Comparison of ENCODE assay signal across 8 cellular contexts in genomic region chr2:55047677-55048299, GRCh38. TPM values are rescaled to one million over a fixed set of nuclear protein-coding genes. Genes with fewer than 3 reads are reported as not detected.
DNase-seq lines count a peak whose midpoint lies in the region; ATAC-seq and TF ChIP-seq lines count a peak whose summit lies in the region.

No MANE protein-coding gene starts in this region.

- DNase-seq in activated CD4-positive, alpha-beta T cell treated with anti-CD3 and anti-CD28 coated beads for 36 hours = no peak
- no peak for DNase-seq in activated CD4-positive, alpha-beta T cell treated with anti-CD3 and anti-CD28 coated beads, Interleukin-2, amount 50 U/mL, for 48 hours
- DNase-seq in NT2/D1 (ENCODE audit: low read depth, low spot score) (no peak), left lung (no peak), testis (peak; percentile 61), dedifferentiated amniotic fluid mesenchymal stem cell (ENCODE audit: extremely low spot score) (no peak)

- peak overlapping the region; percentile 57 for H3K9ac ChIP-seq in NT2/D1 (ENCODE audit: insufficient read length, low read depth)

- H3K4me1 ChIP-seq in NT2/D1 (ENCODE audit: insufficient read depth, insufficient read length) = no peaks in the 10 kb centered on the region
- H3K4me1 ChIP-seq in left lung = peaks cover 36 to 65% of the 10 kb centered on the region in 2 donors
- H3K4me1 ChIP-seq in testis = peaks cover 16% of the 10 kb centered on the region

- CTCF ChIA-PET in activated CD4-positive, alpha-beta T cell treated with anti-CD3 and anti-CD28 coated beads for 36 hours (lab: Charles Lee) = interaction anchor here (0.7 to 5.5 kb wide), 14 partner anchors 10 to 489 kb away, joined by 3 to 43 read pairs (median 4); no protein-coding TSS in a partner anchor

- no peaks in the 10 kb centered on the region for H3K9me3 Mint-ChIP-seq in activated CD4-positive, alpha-beta T cell treated with anti-CD3 and anti-CD28 coated beads for 36 hours (ENCODE audit: low read depth)
- peaks cover 0 to 2% (median 0%) of the 10 kb centered on the region in 5 experiments for H3K9me3 Mint-ChIP-seq in brain

- peak overlapping the region; percentile 99 for H3K4me3 Mint-ChIP-seq in activated CD4-positive, alpha-beta T cell treated with anti-CD3 and anti-CD28 coated beads for 36 hours
- H3K4me3 Mint-ChIP-seq in brain = peak overlapping the region; percentile 96 to 100 (median 100)

- H3K27me3 Mint-ChIP-seq in activated CD4-positive, alpha-beta T cell treated with anti-CD3 and anti-CD28 coated beads for 36 hours = no peaks in the 10 kb centered on the region
- peaks cover 19% of the 10 kb centered on the region for H3K27me3 Mint-ChIP-seq in brain

- peaks cover 53% of the 10 kb centered on the region for H3K4me1 Mint-ChIP-seq in activated CD4-positive, alpha-beta T cell treated with anti-CD3 and anti-CD28 coated beads for 36 hours
- H3K4me1 Mint-ChIP-seq in brain = peaks cover 62% of the 10 kb centered on the region

- no peak for TF ChIP-seq POLR2A in testis (IDR thresholded peaks at IDR 0.05)

- WGBS in testis, 2 donors = 19 to 21% methylated on average over 9 of the region's 9 CpGs

- H3K27ac ChIP-seq in left lung (peak overlapping the region; percentile 99), testis (peak overlapping the region; percentile 99)

- H3K9me3 ChIP-seq in NT2/D1 (ENCODE audit: insufficient read depth, low read length) (no peaks in the 10 kb centered on the region), left lung (no peaks in the 10 kb centered on the region), testis (no peaks in the 10 kb centered on the region)

- no peak for TF ChIP-seq CTCF in brain (conservative IDR thresholded peaks at IDR 0.05)
- TF ChIP-seq CTCF in left lung (IDR thresholded peaks at IDR 0.05) = no peak
- TF ChIP-seq CTCF in testis (IDR thresholded peaks at IDR 0.05) = no peak

- H3K27me3 ChIP-seq in NT2/D1 (ENCODE audit: insufficient read depth, insufficient read length) (no peaks in the 10 kb centered on the region), left lung (no peaks in the 10 kb centered on the region), testis (no peaks in the 10 kb centered on the region)

- H3K36me3 ChIP-seq in NT2/D1 (ENCODE audit: insufficient read depth, insufficient read length, low read length) (peaks cover 19% of the 10 kb centered on the region), left lung (no peaks in the 10 kb centered on the region), testis (ENCODE audit: low read depth, missing control alignments) (no peaks in the 10 kb centered on the region)

- POLR2A ChIA-PET in activated CD4-positive, alpha-beta T cell treated with anti-CD3 and anti-CD28 coated beads for 36 hours (lab: Charles Lee) = no interaction called here

- intact Hi-C loops in activated CD4-positive, alpha-beta T cell treated with anti-CD3 and anti-CD28 coated beads for 36 hours (cut with DNase I, micrococcal nuclease) = no loop called here
- intact Hi-C loops in left lung (cut with DNase I) = loop anchor here in 1 of 2 donors (10.0 kb wide), 1 partner anchor 117 kb away; no protein-coding TSS in a partner anchor
- intact Hi-C loops in testis (cut with DNase I; ENCODE audit: low total_unique reads) = loop anchor here (10.0 kb wide), 1 partner anchor 107 kb away; no protein-coding TSS in a partner anchor

- H3K27ac Mint-ChIP-seq in activated CD4-positive, alpha-beta T cell treated with anti-CD3 and anti-CD28 coated beads for 36 hours = peak overlapping the region; percentile 51
- peak overlapping the region; percentile 50 to 98 (median 84) for H3K27ac Mint-ChIP-seq in brain

- H3K36me3 Mint-ChIP-seq in activated CD4-positive, alpha-beta T cell treated with anti-CD3 and anti-CD28 coated beads for 36 hours (ENCODE audit: low read depth) = no peaks in the 10 kb centered on the region
- H3K36me3 Mint-ChIP-seq in brain = peaks cover 22% of the 10 kb centered on the region

- H3K4me3 ChIP-seq in NT2/D1 (ENCODE audit: insufficient read length, low read depth) (peak overlapping the region; percentile 38), left lung (peak overlapping the region; percentile 86 to 91), testis (peak overlapping the region; percentile 88 to 97)

- no peak for ATAC-seq in activated CD4-positive, alpha-beta T cell treated with anti-CD3 and anti-CD28 coated beads for 36 hours
- peak; percentile 9 for ATAC-seq in left lung
- no peak for ATAC-seq in HG03521 (IDR thresholded peaks at IDR 0.05; ENCODE audit: unreplicated experiment)

RNA-seq across cellular contexts. Expression of gene RTN4, which starts 2.5 kb away (rescaled TPM):
- total RNA-seq in activated CD4-positive, alpha-beta T cell treated with anti-CD3 and anti-CD28 coated beads for 36 hours = 10 to 100 TPM; 70.3 to 84.8 TPM
- polyA plus RNA-seq in brain (ENCODE audit: insufficient read depth, low read depth, low replicate concordance) (228 TPM), testis (ENCODE audit: insufficient read depth, low read depth, low replicate concordance) (183 TPM)
- total RNA-seq in left lung (100 to 1,000 TPM; 317 to 373 TPM), testis (100 to 1,000 TPM; 107 to 112 TPM)

Comparison
In these comparisons a context has a peak if more than half of its experiments do, and no peak if none do; other contexts are left out.
1. H3K4me3 ChIP-seq: peak in every context shown above with its lines; median percentile 92 in testis; 88 in left lung; 38 in NT2/D1.